In the genomic region with DNA sequence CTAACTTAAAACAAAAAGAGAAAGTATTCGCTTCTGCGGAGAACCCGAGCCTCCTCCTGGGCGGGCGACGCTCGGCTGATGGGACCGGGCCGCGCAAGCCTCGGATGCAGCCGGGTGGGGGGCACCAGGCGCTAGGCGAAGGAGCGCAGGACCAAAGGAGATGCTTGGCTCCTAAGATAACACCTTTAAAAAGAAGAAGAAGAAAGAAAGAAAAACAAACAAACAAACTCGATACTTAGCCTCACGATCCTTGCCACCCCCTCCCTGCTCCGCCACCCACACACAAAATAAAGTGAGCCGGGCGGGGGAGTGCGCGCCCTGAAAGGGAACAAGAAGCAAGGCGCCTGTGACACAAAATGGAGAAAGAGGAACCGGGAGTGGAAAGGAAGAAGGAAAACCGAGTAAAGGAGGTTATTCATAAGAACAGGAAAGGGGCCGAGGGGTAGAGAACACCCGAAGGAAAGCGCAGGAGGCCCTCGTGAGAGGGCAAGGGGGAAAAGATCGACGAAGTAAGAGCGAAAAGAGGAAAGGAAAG, we compare ENCODE assay signal across 1 cellular context.
A peak's percentile ranks its signal among the peaks of the same experiment; 100 is the strongest.
TF ChIP-seq lines count a peak whose summit lies in the region.

No MANE protein-coding gene starts in this region.

TF ChIP-seq in H1, 55 proteins besides CTCF, POLR2A, EP300 and RAD21:
- TF ChIP-seq, protein P1, sequence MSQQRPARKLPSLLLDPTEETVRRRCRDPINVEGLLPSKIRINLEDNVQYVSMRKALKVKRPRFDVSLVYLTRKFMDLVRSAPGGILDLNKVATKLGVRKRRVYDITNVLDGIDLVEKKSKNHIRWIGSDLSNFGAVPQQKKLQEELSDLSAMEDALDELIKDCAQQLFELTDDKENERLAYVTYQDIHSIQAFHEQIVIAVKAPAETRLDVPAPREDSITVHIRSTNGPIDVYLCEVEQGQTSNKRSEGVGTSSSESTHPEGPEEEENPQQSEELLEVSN (IDR thresholded peaks at IDR 0.05) = 0 out of 2 replicates have a peak, but pooled peaks have one; percentile 12
- TF ChIP-seq, protein P2, sequence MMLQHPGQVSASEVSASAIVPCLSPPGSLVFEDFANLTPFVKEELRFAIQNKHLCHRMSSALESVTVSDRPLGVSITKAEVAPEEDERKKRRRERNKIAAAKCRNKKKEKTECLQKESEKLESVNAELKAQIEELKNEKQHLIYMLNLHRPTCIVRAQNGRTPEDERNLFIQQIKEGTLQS (IDR thresholded peaks at IDR 0.05; ENCODE audit: insufficient read depth, low read depth, low read length) = no peak
- TF ChIP-seq RFX5 (IDR thresholded peaks at IDR 0.05; ENCODE audit: borderline replicate concordance, low read depth, low read length) = no peak
- TF ChIP-seq TEAD4 (IDR thresholded peaks at IDR 0.05; ENCODE audit: low read depth, low read length) = no peak
- TF ChIP-seq RNF2 (IDR thresholded peaks at IDR 0.05; ENCODE audit: borderline replicate concordance, low read depth, low read length, missing control alignments, poor library complexity, severe bottlenecking) = peak; percentile 82
- TF ChIP-seq ZNF274 (IDR thresholded peaks at IDR 0.05; ENCODE audit: borderline replicate concordance, extremely low read depth, low read length) = no peak
- TF ChIP-seq, protein P3, sequence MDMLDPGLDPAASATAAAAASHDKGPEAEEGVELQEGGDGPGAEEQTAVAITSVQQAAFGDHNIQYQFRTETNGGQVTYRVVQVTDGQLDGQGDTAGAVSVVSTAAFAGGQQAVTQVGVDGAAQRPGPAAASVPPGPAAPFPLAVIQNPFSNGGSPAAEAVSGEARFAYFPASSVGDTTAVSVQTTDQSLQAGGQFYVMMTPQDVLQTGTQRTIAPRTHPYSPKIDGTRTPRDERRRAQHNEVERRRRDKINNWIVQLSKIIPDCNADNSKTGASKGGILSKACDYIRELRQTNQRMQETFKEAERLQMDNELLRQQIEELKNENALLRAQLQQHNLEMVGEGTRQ (IDR thresholded peaks at IDR 0.05; ENCODE audit: low read length) = no peak
- TF ChIP-seq JUND (IDR thresholded peaks at IDR 0.05; ENCODE audit: low read length) = no peak
- TF ChIP-seq TBP (IDR thresholded peaks at IDR 0.05; ENCODE audit: low read depth, low read length) = no peak
- no peak for TF ChIP-seq SP4 (IDR thresholded peaks at IDR 0.05; ENCODE audit: low read length)
- peak; percentile 54; the same call in 1 of the 2 replicates for TF ChIP-seq TAF1 (IDR thresholded peaks at IDR 0.05; ENCODE audit: low read depth, low read length)
- no peak for TF ChIP-seq RXRA (IDR thresholded peaks at IDR 0.05; ENCODE audit: insufficient read depth, low read depth, low read length)
- TF ChIP-seq KDM1A (IDR thresholded peaks at IDR 0.05; ENCODE audit: borderline replicate concordance, low read length) = no peak
- no peak for TF ChIP-seq BRCA1 (IDR thresholded peaks at IDR 0.05; ENCODE audit: low read depth, low read length)
- TF ChIP-seq ASH2L (IDR thresholded peaks at IDR 0.05; ENCODE audit: low read length) = peak; percentile 43
- no peak for TF ChIP-seq SIN3A (conservative IDR thresholded peaks at IDR 0.05 in 1 of 2, IDR thresholded peaks at IDR 0.05 in 1 of 2; ENCODE audit: low read depth in 1 of 2, low read length in 2 of 2)
- no peak for TF ChIP-seq SP2 (IDR thresholded peaks at IDR 0.05; ENCODE audit: low read length)
- TF ChIP-seq CEBPB (IDR thresholded peaks at IDR 0.05; ENCODE audit: low read depth, low read length) = no peak
- TF ChIP-seq, protein P4, sequence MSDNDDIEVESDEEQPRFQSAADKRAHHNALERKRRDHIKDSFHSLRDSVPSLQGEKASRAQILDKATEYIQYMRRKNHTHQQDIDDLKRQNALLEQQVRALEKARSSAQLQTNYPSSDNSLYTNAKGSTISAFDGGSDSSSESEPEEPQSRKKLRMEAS (IDR thresholded peaks at IDR 0.05) = 0 out of 2 replicates have a peak, but pooled peaks have one; percentile 20
- no peak; the same call in 1 of the 2 replicates for TF ChIP-seq PHF8 (conservative IDR thresholded peaks at IDR 0.05; ENCODE audit: low read depth, low read length)
- peak; percentile 1 for TF ChIP-seq EZH2 (IDR thresholded peaks at IDR 0.05; ENCODE audit: low read depth, low read length, severe bottlenecking)
- TF ChIP-seq SP1 (IDR thresholded peaks at IDR 0.05; ENCODE audit: low read depth, low read length) = no peak
- peak; percentile 60; the same call in 1 of the 2 replicates for TF ChIP-seq YY1 (IDR thresholded peaks at IDR 0.05; ENCODE audit: low read depth, low read length)
- no peak for TF ChIP-seq CBX8 (IDR thresholded peaks at IDR 0.05; ENCODE audit: borderline replicate concordance, low read depth, low read length)
- TF ChIP-seq CBX5 (IDR thresholded peaks at IDR 0.05; ENCODE audit: low read depth, low read length) = no peak
- no peak for TF ChIP-seq BCL11A (IDR thresholded peaks at IDR 0.05; ENCODE audit: low read depth in 2 of 2, low read length in 2 of 2)
- no peak for TF ChIP-seq TAF7 (optimal IDR thresholded peaks at IDR 0.05; ENCODE audit: borderline replicate concordance, low read depth, low read length)
- TF ChIP-seq NRF1 (IDR thresholded peaks at IDR 0.05; ENCODE audit: low read depth, low read length) = no peak
- no peak for TF ChIP-seq CTBP2 (IDR thresholded peaks at IDR 0.05; ENCODE audit: borderline replicate concordance, insufficient read depth, insufficient read length, low read length)
- TF ChIP-seq SUZ12 (IDR thresholded peaks at IDR 0.05; ENCODE audit: low read length) = peak; percentile 48
- TF ChIP-seq CHD1 (IDR thresholded peaks at IDR 0.05; ENCODE audit: low read depth, low read length) = peak; percentile 27; the same call in 1 of the 2 replicates
TF ChIP-seq in H1: peak in this region for 9.
